7 cellular contexts compared by ENCODE assay signal in the genomic region with DNA sequence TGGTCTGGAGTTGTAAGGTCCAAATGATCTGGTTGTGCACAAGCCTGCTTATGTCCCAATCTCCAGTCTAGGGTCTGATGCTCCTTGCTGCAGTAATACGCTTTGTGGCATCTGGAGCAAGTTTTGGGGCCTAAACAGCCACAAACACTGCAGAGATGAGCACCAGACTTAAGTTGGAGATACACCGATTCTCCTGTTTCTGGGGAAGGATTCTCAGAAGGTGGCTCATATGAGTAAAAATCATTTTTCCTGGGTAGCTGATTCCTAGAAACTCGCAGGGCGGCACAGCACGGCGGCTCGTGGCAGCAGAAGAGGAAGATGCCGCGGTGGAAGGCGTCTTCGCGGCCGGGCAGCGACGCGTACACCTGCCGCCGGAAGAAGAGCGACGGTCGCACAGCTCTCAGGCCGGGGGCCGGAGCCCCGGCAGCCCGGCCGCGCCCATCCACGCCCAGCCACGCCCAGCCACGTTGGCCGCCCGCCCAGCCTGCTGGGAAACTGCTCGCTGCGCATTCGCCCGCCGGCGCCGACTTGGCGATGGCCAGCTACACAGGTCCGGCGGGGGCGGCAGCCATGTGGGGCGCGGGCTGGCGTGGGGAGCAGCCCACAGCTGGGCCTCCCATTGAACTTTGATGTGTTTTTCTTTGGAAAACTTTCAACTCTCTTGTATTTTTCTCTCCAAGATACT.
A peak's percentile ranks its signal among the peaks of the same experiment; 100 is the strongest.
DNase-seq lines count a peak whose midpoint lies in the region; ATAC-seq, FAIRE-seq and TF ChIP-seq lines count a peak whose summit lies in the region.

No MANE protein-coding gene starts in this region.

- 0 out of 2 replicates have a peak, but pooled peaks cover 6% of the 10 kb centered on the region for H3K4me1 ChIP-seq in HUES6 (ENCODE audit: control insufficient read depth, insufficient read depth, low read length)

- peaks cover 58 to 71% of the 10 kb centered on the region in 2 donors for H3K27me3 Mint-ChIP-seq in effector memory CD8-positive, alpha-beta T cell
- peaks cover 40 to 67% of the 10 kb centered on the region in 2 donors for H3K27me3 Mint-ChIP-seq in natural killer cell treated with Interleukin-12 subunit alpha and Interleukin-12 subunit beta and Interleukin-15 and Interleukin-18, amount 100 ng/mL, for 72 hours

- no peaks in the 10 kb centered on the region for H3K9me3 Mint-ChIP-seq in effector memory CD8-positive, alpha-beta T cell
- H3K9me3 Mint-ChIP-seq in natural killer cell treated with Interleukin-12 subunit alpha and Interleukin-12 subunit beta and Interleukin-15 and Interleukin-18, amount 100 ng/mL, for 72 hours = no peaks in the 10 kb centered on the region

- peak overlapping the region; percentile 47 to 54 for H3K4me3 Mint-ChIP-seq in effector memory CD8-positive, alpha-beta T cell
- H3K4me3 Mint-ChIP-seq in natural killer cell treated with Interleukin-12 subunit alpha and Interleukin-12 subunit beta and Interleukin-15 and Interleukin-18, amount 100 ng/mL, for 72 hours = peak overlapping the region; percentile 43

- DNase-seq in GM12892 (ENCODE audit: insufficient read length) (peak; percentile 87), urothelium cell line (ENCODE audit: low spot score) (peak; percentile 86)
- no peak for DNase-seq in effector memory CD8-positive, alpha-beta T cell
- DNase-seq in natural killer cell treated with Interleukin-12 subunit alpha and Interleukin-12 subunit beta and Interleukin-15 and Interleukin-18, amount 100 ng/mL, for 72 hours (ENCODE audit: low spot score) = no peak

- H3K36me3 ChIP-seq in HUES6 (ENCODE audit: control insufficient read depth, insufficient read depth, low read length) = no peaks in the 10 kb centered on the region
- H3K36me3 ChIP-seq in SU-DHL-6 (ENCODE audit: low read length) = no peaks in the 10 kb centered on the region

- peak overlapping the region; percentile 13; the same call in 1 of the 2 replicates for H3K27ac ChIP-seq in HUES6 (ENCODE audit: low read depth, low read length)
- H3K27ac ChIP-seq in SU-DHL-6 (ENCODE audit: low read depth, low read length) = no peak overlapping the region

- H3K36me3 Mint-ChIP-seq in effector memory CD8-positive, alpha-beta T cell (ENCODE audit: insufficient read depth) = no peaks in the 10 kb centered on the region
- no peaks in the 10 kb centered on the region for H3K36me3 Mint-ChIP-seq in natural killer cell treated with Interleukin-12 subunit alpha and Interleukin-12 subunit beta and Interleukin-15 and Interleukin-18, amount 100 ng/mL, for 72 hours

- TF ChIP-seq CTCF in SU-DHL-6 (IDR thresholded peaks at IDR 0.05; ENCODE audit: insufficient read depth, low read length, poor library complexity, severe bottlenecking) = no peak

- FAIRE-seq in GM12892 (lab: Jason Lieb, UNC) (peak; percentile 97), urothelium cell line (lab: Jason Lieb, UNC) (no peak)

- peak overlapping the region; percentile 72 for H3K4me2 ChIP-seq in SU-DHL-6 (ENCODE audit: low read depth, low read length, poor library complexity, severe bottlenecking)

- peaks cover 2 to 8% of the 10 kb centered on the region in 2 donors for H3K4me1 Mint-ChIP-seq in effector memory CD8-positive, alpha-beta T cell (ENCODE audit: low read depth in 2 of 2)
- peaks cover 0 to 3% of the 10 kb centered on the region in 2 donors for H3K4me1 Mint-ChIP-seq in natural killer cell treated with Interleukin-12 subunit alpha and Interleukin-12 subunit beta and Interleukin-15 and Interleukin-18, amount 100 ng/mL, for 72 hours (ENCODE audit: low read depth in 2 of 2)

- no peaks in the 10 kb centered on the region for H3K9me2 ChIP-seq in SU-DHL-6 (replicated peaks; ENCODE audit: insufficient read depth, low read length)

- no peaks in the 10 kb centered on the region for H3K79me2 ChIP-seq in SU-DHL-6 (ENCODE audit: insufficient read depth, low read length)

- no peaks in the 10 kb centered on the region for H4K20me1 ChIP-seq in SU-DHL-6 (ENCODE audit: low read depth, low read length)

- peak; percentile 76; the same call in 1 of the 2 replicates for TF ChIP-seq POLR2A in GM12892 (IDR thresholded peaks at IDR 0.05; ENCODE audit: low read depth, low read length)

- no peak overlapping the region for H3K27ac Mint-ChIP-seq in effector memory CD8-positive, alpha-beta T cell
- no peak overlapping the region for H3K27ac Mint-ChIP-seq in natural killer cell treated with Interleukin-12 subunit alpha and Interleukin-12 subunit beta and Interleukin-15 and Interleukin-18, amount 100 ng/mL, for 72 hours

- H3K4me3 ChIP-seq in HUES6 (ENCODE audit: low read depth, low read length) (peak overlapping the region; percentile 58), SU-DHL-6 (ENCODE audit: insufficient read depth, low read length, poor library complexity, severe bottlenecking) (peak overlapping the region; percentile 50)

- no peaks in the 10 kb centered on the region; the same call in 1 of the 2 replicates for H3F3A ChIP-seq in SU-DHL-6 (ENCODE audit: insufficient read depth)

- H3K27me3 ChIP-seq in HUES6 (ENCODE audit: control insufficient read depth, insufficient read depth, low read length) (peaks cover 68% of the 10 kb centered on the region), SU-DHL-6 (ENCODE audit: low read length) (no peaks in the 10 kb centered on the region)

- peak; percentile 97 for ATAC-seq in GM21526 (IDR thresholded peaks at IDR 0.05; ENCODE audit: low FRiP score, unreplicated experiment)
- ATAC-seq in effector memory CD8-positive, alpha-beta T cell (replicated peaks) = no peak
- ATAC-seq in natural killer cell treated with Interleukin-12 subunit alpha and Interleukin-12 subunit beta and Interleukin-15 and Interleukin-18, amount 100 ng/mL, for 72 hours = peak; percentile 84 to 88

- peak overlapping the region; percentile 76 for H2AFZ ChIP-seq in SU-DHL-6 (ENCODE audit: low read depth, low read length, severe bottlenecking)

- H3K9ac ChIP-seq in HUES6 (ENCODE audit: low read length) = peak overlapping the region; percentile 69
- peak overlapping the region; percentile 27; the same call in 1 of the 2 replicates for H3K9ac ChIP-seq in SU-DHL-6 (ENCODE audit: low read length)

- H3K9me3 ChIP-seq in HUES6 (ENCODE audit: control insufficient read depth, insufficient read depth, low read depth, low read length) = no peaks in the 10 kb centered on the region
- H3K9me3 ChIP-seq in SU-DHL-6 (ENCODE audit: insufficient read depth, low read length) = no peaks in the 10 kb centered on the region

Comparison
In these comparisons a context has a peak if more than half of its experiments do, and no peak if none do; other contexts are left out.
1. DNase-seq: peak in GM12892 (single experiment) and urothelium cell line (single experiment); none in effector memory CD8-positive, alpha-beta T cell (0 of 3) and natural killer cell treated with Interleukin-12 subunit alpha and Interleukin-12 subunit beta and Interleukin-15 and Interleukin-18, amount 100 ng/mL, for 72 hours (single experiment).